In genomic region chr12:2306686-2307249, GRCh38 we compare ENCODE assay signal across 1 cellular context.
TF ChIP-seq lines count a peak whose summit lies in the region.

No MANE protein-coding gene starts in this region.

TF ChIP-seq in GM23338, 12 proteins besides CTCF, POLR2A, EP300 and RAD21:
- TF ChIP-seq REST (IDR thresholded peaks at IDR 0.05; ENCODE audit: unreplicated experiment) (no peak), EZH2 (IDR thresholded peaks at IDR 0.05; ENCODE audit: low read depth, unreplicated experiment) (no peak), NANOG (IDR thresholded peaks at IDR 0.05; ENCODE audit: borderline replicate concordance) (no peak), ETS1 (IDR thresholded peaks at IDR 0.05) (no peak)
